ENCODE assay signal across 14 cellular contexts in genomic region chrX:87846956-87847355, GRCh38.
A peak's percentile ranks its signal among the peaks of the same experiment; 100 is the strongest.
DNase-seq lines count a peak whose midpoint lies in the region; ATAC-seq, FAIRE-seq and TF ChIP-seq lines count a peak whose summit lies in the region.
"Had no signal": no experiment of that assay in that cellular context is flagged by ENCODE, and none has a peak within 500 bp of the region (broad histone marks: within the 10 kb centered on the region; RNA-seq: fewer than 3 reads in every experiment).

No MANE protein-coding gene starts in this region.

- H3K27me3 ChIP-seq in osteoblast (ENCODE audit: insufficient read depth, low read length) (no peaks in the 10 kb centered on the region), small intestine (ENCODE audit: control insufficient read depth in 2 of 2, insufficient read depth in 2 of 2, low read length in 2 of 2) (no peaks in the 10 kb centered on the region)

- no peaks in the 10 kb centered on the region for H3K79me2 ChIP-seq in osteoblast (ENCODE audit: insufficient read depth, low read length)

- TF ChIP-seq CTCF in D721Med (IDR thresholded peaks at IDR 0.05; ENCODE audit: insufficient read depth, missing control alignments) (no peak), osteoblast (IDR thresholded peaks at IDR 0.05; ENCODE audit: extremely low read depth, low read depth, low read length) (no peak)

- DNase-seq in D721Med (ENCODE audit: insufficient read length, low spot score) = no peak
- DNase-seq in inferior parietal cortex (ENCODE audit: extremely low spot score) = peak; percentile 5
- peak; percentile 55 for DNase-seq in osteoblast (ENCODE audit: insufficient read length, low spot score, missing footprints)
- DNase-seq in small intestine = no peak
- no peak for DNase-seq in SKM-1 (lab: John Stamatoyannopoulos, UW; ENCODE audit: unreplicated experiment)
- DNase-seq in cerebellar nuclear complex (lab: John Stamatoyannopoulos, UW) = no peak
- DNase-seq: ACHN; C1 segment of cervical spinal cord; CD4-positive, alpha-beta T cell; H7; IMR-90 had no signal

- H3K9me3 ChIP-seq in osteoblast (ENCODE audit: low read depth, low read length) = no peaks in the 10 kb centered on the region
- H3K9me3 ChIP-seq in small intestine (ENCODE audit: control insufficient read depth, low read depth) = no peaks in the 10 kb centered on the region

- no peaks in the 10 kb centered on the region for H4K20me1 ChIP-seq in osteoblast (ENCODE audit: insufficient read depth, low read length)

- no peaks in the 10 kb centered on the region for H3K36me3 ChIP-seq in osteoblast (ENCODE audit: insufficient read depth, low read length)
- H3K36me3 ChIP-seq in small intestine (ENCODE audit: control insufficient read depth in 2 of 2, insufficient read depth in 2 of 2, low read length in 2 of 2) = no peaks in the 10 kb centered on the region

- FAIRE-seq in D721Med (lab: Jason Lieb, UNC) (peak; percentile 38), small intestine (lab: Jason Lieb, UNC) (peak; percentile 23)

- H3K4me1 ChIP-seq in osteoblast (ENCODE audit: insufficient read depth, low read length) (no peaks in the 10 kb centered on the region), small intestine (ENCODE audit: control insufficient read depth in 2 of 2, insufficient read depth in 1 of 2, low read depth in 1 of 2, low read length in 1 of 2) (no peaks in the 10 kb centered on the region)

- no peak for ATAC-seq in HG03457 (IDR thresholded peaks at IDR 0.05; ENCODE audit: unreplicated experiment)
- ATAC-seq in GM21390 (IDR thresholded peaks at IDR 0.05; ENCODE audit: unreplicated experiment) = no peak
- ATAC-seq: GM23338 had no signal

- H3K4me3 ChIP-seq in osteoblast (ENCODE audit: insufficient read depth, low read length) (no peak overlapping the region), small intestine (ENCODE audit: low read depth in 1 of 2, low read length in 2 of 2) (no peak overlapping the region)
- H3K4me3 ChIP-seq: GM23338 had no signal

- no peak overlapping the region for H2AFZ ChIP-seq in osteoblast (ENCODE audit: low read length)
- H2AFZ ChIP-seq: GM23338 had no signal

- H3K27ac ChIP-seq in osteoblast (ENCODE audit: low read depth, low read length) = no peak overlapping the region
- H3K27ac ChIP-seq in small intestine (ENCODE audit: low read depth in 1 of 2, low read length in 1 of 2) = no peak overlapping the region

- no peak overlapping the region for H3K4me2 ChIP-seq in osteoblast (ENCODE audit: insufficient read depth, low read length)
- H3K4me2 ChIP-seq: GM23338 had no signal

- 41 to 69% (median 66%) methylated on average over 1 of the region's 1 CpG for WGBS in small intestine, 3 donors

Comparison
In these comparisons a context has a peak if more than half of its experiments do, and no peak if none do; other contexts are left out.
1. DNase-seq: peak in inferior parietal cortex (single experiment) and osteoblast (single experiment); none in D721Med (single experiment), small intestine (single experiment), SKM-1 (single experiment) and cerebellar nuclear complex (0 of 2).